18 cellular contexts compared by ENCODE assay signal in the genomic region with DNA sequence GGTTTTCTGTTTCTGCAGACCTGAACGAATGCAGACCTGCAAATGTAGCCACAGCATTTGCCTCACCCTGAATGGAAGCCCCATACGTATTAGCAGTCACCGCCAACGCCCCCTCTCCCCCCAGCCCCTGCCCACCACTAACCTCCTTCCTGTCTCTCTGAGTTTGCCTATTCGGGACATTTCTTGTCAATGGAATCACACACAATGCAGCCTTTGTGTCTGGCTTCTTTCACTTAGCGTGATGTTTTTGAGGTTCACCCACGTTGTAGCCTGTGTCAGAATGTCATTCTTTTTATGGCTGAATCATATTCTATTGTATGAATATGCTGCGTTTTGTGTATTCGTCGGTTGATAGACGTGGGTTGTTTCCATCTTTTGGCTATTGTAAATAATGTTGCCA. TPM values are rescaled to one million over a fixed set of nuclear protein-coding genes. Genes with fewer than 3 reads are reported as not detected.
"Had no signal": no experiment of that assay in that cellular context is flagged by ENCODE, and none has a peak within 500 bp of the region (broad histone marks: within the 10 kb centered on the region; RNA-seq: fewer than 3 reads in every experiment).

No MANE protein-coding gene starts in this region.

- DNase-seq: head of caudate nucleus; hippocampal formation; kidney; left colon; left lung; lower lobe of right lung; mammary epithelial cell; mesenchymal stem cell; naive thymus-derived CD8-positive, alpha-beta T cell; occipital lobe; ovary; right lobe of liver; stimulated activated CD4-positive, alpha-beta T cell treated with anti-CD3 and anti-CD28 coated beads, Interleukin-4, amount 100 ng/mL, for 24 hours; stimulated activated naive CD4-positive, alpha-beta T cell; transverse colon; upper lobe of right lung; uterus had no signal

- ATAC-seq: left colon; left lung; lower lobe of right lung; naive thymus-derived CD8-positive, alpha-beta T cell; right lobe of liver; stimulated activated effector memory CD8-positive, alpha-beta T cell treated with anti-CD3 and anti-CD28 coated beads, Interleukin-12 subunit alpha, Interleukin-12 subunit beta, amount 100 ng/mL, for 72 hours; upper lobe of right lung had no signal

RNA-seq across cellular contexts. Expression of gene TMEM132B, which starts 57.6 kb away (rescaled TPM):
- total RNA-seq: naive thymus-derived CD8-positive, alpha-beta T cell had no signal
- polyA plus RNA-seq: naive thymus-derived CD8-positive, alpha-beta T cell had no signal
